11 cellular contexts compared by ENCODE assay signal in the genomic region with DNA sequence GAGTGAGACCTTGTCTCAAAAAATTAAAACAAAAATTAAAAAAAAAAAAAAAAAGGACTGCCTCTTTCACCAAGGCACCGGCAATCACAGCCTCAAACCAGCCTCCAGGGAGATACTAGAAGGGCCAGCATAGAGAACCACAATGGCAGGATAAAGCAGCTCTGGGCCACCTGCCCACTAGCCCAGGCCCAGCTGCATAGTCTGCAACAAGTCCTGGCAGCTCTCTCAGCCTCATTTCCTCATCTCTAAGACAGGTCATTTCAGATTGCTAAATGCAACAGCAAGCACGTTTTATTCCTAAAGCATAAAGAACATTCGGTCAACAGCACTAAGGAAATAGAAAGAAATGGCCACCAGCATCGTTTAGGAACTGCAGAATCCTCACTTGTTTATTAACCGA. TPM values are rescaled to one million over a fixed set of nuclear protein-coding genes. Genes with fewer than 3 reads are reported as not detected.
DNase-seq lines count a peak whose midpoint lies in the region; ATAC-seq and TF ChIP-seq lines count a peak whose summit lies in the region.
"Had no signal": no experiment of that assay in that cellular context is flagged by ENCODE, and none has a peak within 500 bp of the region (broad histone marks: within the 10 kb centered on the region; RNA-seq: fewer than 3 reads in every experiment).

No MANE protein-coding gene starts in this region.

- peaks cover 0 to 11% of the 10 kb centered on the region in 2 donors for H3K36me3 ChIP-seq in vagina

- peaks cover 52% of the 10 kb centered on the region for H3K4me1 Mint-ChIP-seq in activated CD8-positive, alpha-beta T cell treated with anti-CD3 and anti-CD28 coated beads for 36 hours (ENCODE audit: low read depth)

- DNase-seq in NOMO-1 treated with DMSO at 0.1 percent for 48 hours (lab: John Stamatoyannopoulos, UW; ENCODE audit: unreplicated experiment): peak; percentile 34
- no peak for DNase-seq in NOMO-1 treated with dmso at 0.1 percent for 144 hours (lab: John Stamatoyannopoulos, UW; ENCODE audit: unreplicated experiment)
- peak; percentile 91 to 94 for DNase-seq in cardiac fibroblast (ENCODE audit: low read depth in 2 of 2)
- peak; percentile 88 to 93 for DNase-seq in lower leg skin (ENCODE audit: low spot score in 2 of 2)
- DNase-seq in vagina (ENCODE audit: extremely low spot score in 2 of 2): no peak
- no peak for DNase-seq in activated CD8-positive, alpha-beta T cell treated with anti-CD3 and anti-CD28 coated beads for 36 hours
- DNase-seq in SW480 (ENCODE audit: low spot score): no peak
- DNase-seq: CD4-positive, CD25-positive, alpha-beta regulatory T cell; effector memory CD4-positive, alpha-beta T cell; SIG-M5 had no signal

- POLR2A ChIA-PET in activated CD8-positive, alpha-beta T cell treated with anti-CD3 and anti-CD28 coated beads for 36 hours (lab: Charles Lee): interaction anchor here (1.1 kb wide), 1 partner anchor 8 kb away, joined by 3 read pairs; no protein-coding TSS in a partner anchor

- no peaks in the 10 kb centered on the region for H3K9me3 ChIP-seq in vagina

- H3K27me3 ChIP-seq in vagina: no peaks in the 10 kb centered on the region

- intact Hi-C loops in lower leg skin (cut with DNase I; ENCODE audit: low total_unique reads): no loop called here
- intact Hi-C loops in vagina (cut with DNase I): loop anchor here (10.0 kb wide), 1 partner anchor 110 kb away; a partner anchor contains a TSS
- intact Hi-C loops in activated CD8-positive, alpha-beta T cell treated with anti-CD3 and anti-CD28 coated beads for 36 hours (cut with micrococcal nuclease): no loop called here

- no peak overlapping the region for H3K27ac Mint-ChIP-seq in activated CD8-positive, alpha-beta T cell treated with anti-CD3 and anti-CD28 coated beads for 36 hours

- peaks cover 57% of the 10 kb centered on the region for H3K36me3 Mint-ChIP-seq in activated CD8-positive, alpha-beta T cell treated with anti-CD3 and anti-CD28 coated beads for 36 hours (ENCODE audit: low read depth)

- no peaks in the 10 kb centered on the region for H3K27me3 Mint-ChIP-seq in activated CD8-positive, alpha-beta T cell treated with anti-CD3 and anti-CD28 coated beads for 36 hours
- H3K27me3 Mint-ChIP-seq: CD4-positive, CD25-positive, alpha-beta regulatory T cell had no signal

- TF ChIP-seq POLR2A in lower leg skin (IDR thresholded peaks at IDR 0.05) (no peak), vagina (IDR thresholded peaks at IDR 0.05) (no peak)

- CTCF ChIA-PET in activated CD8-positive, alpha-beta T cell treated with anti-CD3 and anti-CD28 coated beads for 36 hours (lab: Charles Lee): interaction anchor here (1.0 kb wide), 1 partner anchor 10 kb away, joined by 3 read pairs; no protein-coding TSS in a partner anchor

- peaks cover 68% of the 10 kb centered on the region for H3K4me1 ChIP-seq in vagina

- TF ChIP-seq CTCF in cardiac fibroblast (IDR thresholded peaks at IDR 0.05; ENCODE audit: low read depth, low read length) (no peak), lower leg skin (IDR thresholded peaks at IDR 0.05) (no peak), vagina (IDR thresholded peaks at IDR 0.05) (no peak)
- no peak for TF ChIP-seq CTCF in activated CD8-positive, alpha-beta T cell treated with anti-CD3 and anti-CD28 coated beads for 36 hours (IDR thresholded peaks at IDR 0.05)

- 12 to 18% methylated on average over 5 of the region's 5 CpGs for WGBS in lower leg skin, 2 donors

- H3K9me3 Mint-ChIP-seq in activated CD8-positive, alpha-beta T cell treated with anti-CD3 and anti-CD28 coated beads for 36 hours: no peaks in the 10 kb centered on the region
- H3K9me3 Mint-ChIP-seq: CD4-positive, CD25-positive, alpha-beta regulatory T cell had no signal

- no peak for ATAC-seq in activated CD8-positive, alpha-beta T cell treated with anti-CD3 and anti-CD28 coated beads for 36 hours
- no peak for ATAC-seq in HG03097 (IDR thresholded peaks at IDR 0.05; ENCODE audit: low FRiP score, unreplicated experiment)

- H3K27ac ChIP-seq in vagina: peak overlapping the region; percentile 72

- H3K4me3 ChIP-seq in cardiac fibroblast (replicated peaks in 1 of 2; ENCODE audit: low read depth in 2 of 2, low read length in 2 of 2) (no peak overlapping the region), lower leg skin (ENCODE audit: low read depth, poor library complexity, severe bottlenecking) (no peak overlapping the region), vagina (peak overlapping the region in 1 of 2 donors; percentile 0)

- no peak overlapping the region for H3K4me3 Mint-ChIP-seq in activated CD8-positive, alpha-beta T cell treated with anti-CD3 and anti-CD28 coated beads for 36 hours
- H3K4me3 Mint-ChIP-seq: CD4-positive, CD25-positive, alpha-beta regulatory T cell had no signal

RNA-seq across cellular contexts. Expression of a gene that starts 28.8 kb away (rescaled TPM):
- total RNA-seq in lower leg skin: 100 to 1,000 TPM in 2 of 4 donors, 10 to 100 TPM in 2; 77.5 to 109 (median 100) TPM
- total RNA-seq in vagina: 90.4 TPM
- 10 to 100 TPM; 96.5 to 97.0 TPM for total RNA-seq in activated CD8-positive, alpha-beta T cell treated with anti-CD3 and anti-CD28 coated beads for 36 hours

Comparison
In these comparisons a context has a peak if more than half of its experiments do, and no peak if none do; other contexts are left out.
1. DNase-seq: peak in NOMO-1 treated with DMSO at 0.1 percent for 48 hours (single experiment), cardiac fibroblast (2 of 2) and lower leg skin (2 of 2); none in NOMO-1 treated with dmso at 0.1 percent for 144 hours (single experiment), vagina (0 of 2), activated CD8-positive, alpha-beta T cell treated with anti-CD3 and anti-CD28 coated beads for 36 hours (single experiment) and SW480 (single experiment).